Comparison of ENCODE assay signal across 8 cellular contexts in genomic region chr10:113520606-113521481, GRCh38. TPM values are rescaled to one million over a fixed set of nuclear protein-coding genes. Genes with fewer than 3 reads are reported as not detected.
A peak's percentile ranks its signal among the peaks of the same experiment; 100 is the strongest.
DNase-seq lines count a peak whose midpoint lies in the region; ATAC-seq lines count a peak whose summit lies in the region.

No MANE protein-coding gene starts in this region.

- peaks cover 4% of the 10 kb centered on the region for H3K27me3 Mint-ChIP-seq in activated CD4-positive, alpha-beta T cell treated with anti-CD3 and anti-CD28 coated beads, Interleukin-2, amount 10 ng/mL, durations not matched to agents 24 days and 14 days

- no peaks in the 10 kb centered on the region for H3K36me3 Mint-ChIP-seq in activated CD4-positive, alpha-beta T cell treated with anti-CD3 and anti-CD28 coated beads, Interleukin-2, amount 10 ng/mL, durations not matched to agents 24 days and 14 days (ENCODE audit: low read depth)

- no peaks in the 10 kb centered on the region for H3K9me3 Mint-ChIP-seq in activated CD4-positive, alpha-beta T cell treated with anti-CD3 and anti-CD28 coated beads, Interleukin-2, amount 10 ng/mL, durations not matched to agents 24 days and 14 days

- H3K4me3 Mint-ChIP-seq in activated CD4-positive, alpha-beta T cell treated with anti-CD3 and anti-CD28 coated beads, Interleukin-2, amount 10 ng/mL, durations not matched to agents 24 days and 14 days: no peak overlapping the region

- no peak overlapping the region for H3K27ac Mint-ChIP-seq in activated CD4-positive, alpha-beta T cell treated with anti-CD3 and anti-CD28 coated beads, Interleukin-2, amount 10 ng/mL, durations not matched to agents 24 days and 14 days

- ATAC-seq in esophagus mucosa: peak; percentile 57

- intact Hi-C loops in activated CD4-positive, alpha-beta T cell treated with anti-CD3 and anti-CD28 coated beads, Interleukin-2, amount 10 ng/mL, durations not matched to agents 24 days and 14 days (cut with micrococcal nuclease): no loop called here
- intact Hi-C loops in posterior vena cava (cut with DNase I): loop anchor here (2.0 to 10.0 kb wide), 4 partner anchors 46 to 376 kb away; no protein-coding TSS in a partner anchor

- no peaks in the 10 kb centered on the region for H3K4me1 Mint-ChIP-seq in activated CD4-positive, alpha-beta T cell treated with anti-CD3 and anti-CD28 coated beads, Interleukin-2, amount 10 ng/mL, durations not matched to agents 24 days and 14 days

- DNase-seq in activated CD4-positive, alpha-beta T cell treated with anti-CD3 and anti-CD28 coated beads, Interleukin-2, amount 10 ng/mL, durations not matched to agents 24 days and 14 days: peak; percentile 73
- DNase-seq in activated CD4-positive, alpha-beta T cell treated with anti-CD3 and anti-CD28 coated beads for 4 hours: no peak
- DNase-seq in GOT3 (lab: John Stamatoyannopoulos, UW) (peak; percentile 17), NAMALWA (ENCODE audit: low spot score) (peak; percentile 67), SW480 (ENCODE audit: low spot score) (peak; percentile 59), mucosa of gallbladder (ENCODE audit: low spot score) (peak; percentile 76), posterior vena cava (ENCODE audit: low spot score) (no peak)

RNA-seq across cellular contexts. Expression of gene HABP2, which starts 32.0 kb away (rescaled TPM):
- not detected in 2 replicates for total RNA-seq in activated CD4-positive, alpha-beta T cell treated with anti-CD3 and anti-CD28 coated beads, Interleukin-2, amount 10 ng/mL, durations not matched to agents 24 days and 14 days
- total RNA-seq in esophagus mucosa (0.04 TPM), mucosa of gallbladder (296 TPM), posterior vena cava (not detected)

Comparison
In these comparisons a context has a peak if more than half of its experiments do, and no peak if none do; other contexts are left out.
1. DNase-seq: peak in activated CD4-positive, alpha-beta T cell treated with anti-CD3 and anti-CD28 coated beads, Interleukin-2, amount 10 ng/mL, durations not matched to agents 24 days and 14 days (single experiment), GOT3 (single experiment), NAMALWA (single experiment), SW480 (single experiment) and mucosa of gallbladder (single experiment); none in activated CD4-positive, alpha-beta T cell treated with anti-CD3 and anti-CD28 coated beads for 4 hours (0 of 2) and posterior vena cava (single experiment).
2. RNA of gene HABP2, which starts 32.0 kb away (total RNA-seq): 296 TPM in mucosa of gallbladder (single experiment); not detected in posterior vena cava, 0.04 TPM in esophagus mucosa (single experiment) and not detected in activated CD4-positive, alpha-beta T cell treated with anti-CD3 and anti-CD28 coated beads, Interleukin-2, amount 10 ng/mL, durations not matched to agents 24 days and 14 days; every median in the first group is over 100 times any median in the second.